ENCODE assay signal across 8 cellular contexts in the genomic region with DNA sequence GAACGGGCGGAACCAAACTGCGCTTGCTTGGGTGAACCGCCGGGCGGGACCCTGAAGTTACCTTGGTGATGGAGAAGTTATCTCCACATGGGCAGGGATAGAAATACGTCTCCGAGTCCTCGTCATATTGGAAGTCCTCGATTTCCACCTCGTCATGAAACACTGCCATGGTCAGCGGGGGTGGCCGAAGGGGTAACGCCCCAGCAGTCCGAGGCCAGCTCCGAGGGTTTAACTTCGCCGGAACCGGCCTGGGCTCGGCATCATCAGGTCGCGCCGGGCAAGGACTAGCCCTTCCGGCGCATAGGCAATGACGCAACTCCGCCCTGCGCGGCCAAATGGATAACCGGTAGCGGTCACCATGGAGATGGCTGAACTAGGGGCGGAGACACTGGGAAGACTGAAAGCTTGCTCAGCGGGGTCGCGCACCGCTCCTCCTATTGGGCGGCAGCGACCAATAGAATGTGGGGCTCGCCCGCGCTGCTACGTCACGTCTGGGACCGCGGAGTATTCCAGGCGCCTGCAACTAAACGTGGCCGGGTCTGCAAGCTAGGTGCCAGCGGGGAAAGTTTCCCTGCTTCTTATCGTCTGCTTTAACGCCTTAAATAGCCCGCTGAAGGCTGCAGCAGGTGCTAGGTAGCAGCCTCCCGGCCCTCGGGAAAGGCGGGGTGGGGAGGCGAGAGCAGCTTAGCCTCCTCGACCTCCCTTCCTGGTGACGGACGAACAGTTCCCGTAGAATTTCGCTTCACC. TPM values are rescaled to one million over a fixed set of nuclear protein-coding genes. Genes with fewer than 3 reads are reported as not detected.
DNase-seq lines count a peak whose midpoint lies in the region; ATAC-seq and TF ChIP-seq lines count a peak whose summit lies in the region.

A gene (minus strand): TSS at position 236 of the 747 bp plus-strand sequence. CDS start 67 bp downstream, at position 169.
A gene with protein sequence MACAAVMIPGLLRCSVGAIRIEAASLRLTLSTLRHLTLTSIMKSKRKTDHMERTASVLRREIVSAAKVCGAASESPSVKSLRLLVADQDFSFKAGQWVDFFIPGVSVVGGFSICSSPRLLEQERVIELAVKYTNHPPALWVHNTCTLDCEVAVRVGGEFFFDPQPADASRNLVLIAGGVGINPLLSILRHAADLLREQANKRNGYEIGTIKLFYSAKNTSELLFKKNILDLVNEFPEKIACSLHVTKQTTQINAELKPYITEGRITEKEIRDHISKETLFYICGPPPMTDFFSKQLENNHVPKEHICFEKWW (plus strand): TSS at position 505 of the 747 bp plus-strand sequence. CDS start 5,741 bp downstream, outside the sequence.

- H3K27ac ChIP-seq in SU-DHL-6 (ENCODE audit: low read depth, low read length) (no peak within 1 kb of the TSS), ovary (peak within 1 kb of the TSS; percentile 59 to 78), thyroid gland (peak within 1 kb of the TSS; percentile 67 to 91 (median 87))

- TF ChIP-seq POLR2A in ovary (IDR thresholded peaks at IDR 0.05) (peak; percentile 68), thyroid gland (IDR thresholded peaks at IDR 0.05) (peak in 1 of 2 donors; percentile 85)

- peak within 1 kb of the TSS; percentile 72 for H2AFZ ChIP-seq in SU-DHL-6 (ENCODE audit: low read depth, low read length, severe bottlenecking)

- no peak for TF ChIP-seq EP300 in ovary (IDR thresholded peaks at IDR 0.05)

- WGBS in ovary, 3 donors: 0 to 1% (median 0%) methylated on average over 61 of the region's 61 CpGs
- WGBS in thyroid gland, 2 donors: 0 to 2% methylated on average over 7 to 28 of the region's 61 CpGs

- H3K9ac ChIP-seq in SU-DHL-6 (ENCODE audit: low read length): peak within 1 kb of the TSS; percentile 69

- no peaks in the 10 kb centered on the region for H3K9me3 Mint-ChIP-seq in activated naive CD8-positive, alpha-beta T cell treated with anti-CD3 and anti-CD28 coated beads, Interleukin-2, amount 10 ng/mL, durations not matched to agents 7 days and 5 days

- H3K9me2 ChIP-seq in SU-DHL-6 (replicated peaks; ENCODE audit: insufficient read depth, low read length): no peaks in the 10 kb centered on the region

- peak; percentile 13 for TF ChIP-seq CTCF in GM12864 (IDR thresholded peaks at IDR 0.05; ENCODE audit: low read depth, low read length, missing control alignments)
- TF ChIP-seq CTCF in SU-DHL-6 (IDR thresholded peaks at IDR 0.05; ENCODE audit: insufficient read depth, low read length, poor library complexity, severe bottlenecking): no peak
- peak in 2 of 3 donors; percentile 35 to 43 for TF ChIP-seq CTCF in ovary (IDR thresholded peaks at IDR 0.05)
- peak in 3 of 6 experiments; percentile 25 to 38 (median 34) for TF ChIP-seq CTCF in thyroid gland (IDR thresholded peaks at IDR 0.05)

- H3K36me3 ChIP-seq in SU-DHL-6 (ENCODE audit: low read length) (peaks cover 4% of the 10 kb centered on the region; the same call in 1 of the 2 replicates), ovary (no peaks in the 10 kb centered on the region), thyroid gland (peaks cover 6 to 7% of the 10 kb centered on the region in 2 donors)

- no peaks in the 10 kb centered on the region for H3K9me3 ChIP-seq in SU-DHL-6 (ENCODE audit: insufficient read depth, low read length)
- H3K9me3 ChIP-seq in ovary: no peaks in the 10 kb centered on the region
- H3K9me3 ChIP-seq in thyroid gland: no peaks in the 10 kb centered on the region

- H3K79me2 ChIP-seq in SU-DHL-6 (ENCODE audit: insufficient read depth, low read length): peaks cover 58% of the 10 kb centered on the region

- H3K4me3 ChIP-seq in GM12864 (ENCODE audit: low read depth, low read length) (peak within 1 kb of the TSS; percentile 94), SU-DHL-6 (ENCODE audit: insufficient read depth, low read length, poor library complexity, severe bottlenecking) (peak within 1 kb of the TSS; percentile 75), ovary (peak within 1 kb of the TSS; percentile 73), thyroid gland (replicated peaks in 1 of 3) (peak within 1 kb of the TSS; percentile 77 to 86 (median 78))

- POLR2A ChIA-PET in activated naive CD8-positive, alpha-beta T cell treated with anti-CD3 and anti-CD28 coated beads, Interleukin-2, amount 10 ng/mL, durations not matched to agents 7 days and 5 days (lab: Charles Lee): interaction anchor here (0.8 to 2.8 kb wide), 12 partner anchors 12 to 247 kb away, joined by 3 to 20 read pairs (median 5); no protein-coding TSS in a partner anchor

- ATAC-seq in HG02678 (IDR thresholded peaks at IDR 0.05; ENCODE audit: unreplicated experiment): peak; percentile 99
- ATAC-seq in activated naive CD8-positive, alpha-beta T cell treated with anti-CD3 and anti-CD28 coated beads, Interleukin-2, amount 10 ng/mL, durations not matched to agents 7 days and 5 days (ENCODE audit: low read depth): peak; percentile 96
- peak; percentile 99 for ATAC-seq in Right ventricle myocardium inferior

- peaks cover 6% of the 10 kb centered on the region; the same call in 1 of the 2 replicates for H3F3A ChIP-seq in SU-DHL-6 (ENCODE audit: insufficient read depth)

- no peaks in the 10 kb centered on the region for H4K20me1 ChIP-seq in SU-DHL-6 (ENCODE audit: low read depth, low read length)

- H3K27ac Mint-ChIP-seq in activated naive CD8-positive, alpha-beta T cell treated with anti-CD3 and anti-CD28 coated beads, Interleukin-2, amount 10 ng/mL, durations not matched to agents 7 days and 5 days: peak within 1 kb of the TSS; percentile 96

- peaks cover 27% of the 10 kb centered on the region for H3K4me1 Mint-ChIP-seq in activated naive CD8-positive, alpha-beta T cell treated with anti-CD3 and anti-CD28 coated beads, Interleukin-2, amount 10 ng/mL, durations not matched to agents 7 days and 5 days

- H3K4me2 ChIP-seq in SU-DHL-6 (ENCODE audit: low read depth, low read length, poor library complexity, severe bottlenecking): peak within 1 kb of the TSS; percentile 85

- peak within 1 kb of the TSS; percentile 97 for H3K4me3 Mint-ChIP-seq in activated naive CD8-positive, alpha-beta T cell treated with anti-CD3 and anti-CD28 coated beads, Interleukin-2, amount 10 ng/mL, durations not matched to agents 7 days and 5 days

- peaks cover 4% of the 10 kb centered on the region for H3K36me3 Mint-ChIP-seq in activated naive CD8-positive, alpha-beta T cell treated with anti-CD3 and anti-CD28 coated beads, Interleukin-2, amount 10 ng/mL, durations not matched to agents 7 days and 5 days

- no peaks in the 10 kb centered on the region for H3K27me3 ChIP-seq in SU-DHL-6 (ENCODE audit: low read length)
- no peaks in the 10 kb centered on the region for H3K27me3 ChIP-seq in ovary
- H3K27me3 ChIP-seq in thyroid gland: no peaks in the 10 kb centered on the region

- H3K27me3 Mint-ChIP-seq in activated naive CD8-positive, alpha-beta T cell treated with anti-CD3 and anti-CD28 coated beads, Interleukin-2, amount 10 ng/mL, durations not matched to agents 7 days and 5 days: no peaks in the 10 kb centered on the region

- DNase-seq in GM12864 (ENCODE audit: low read depth): peak; percentile 98
- DNase-seq in NCI-H128 (lab: John Stamatoyannopoulos, UW; ENCODE audit: unreplicated experiment): peak; percentile 95
- peak; percentile 99 for DNase-seq in activated naive CD8-positive, alpha-beta T cell treated with anti-CD3 and anti-CD28 coated beads, Interleukin-2, amount 10 ng/mL, durations not matched to agents 7 days and 5 days
- DNase-seq in Right ventricle myocardium inferior (ENCODE audit: missing footprints): peak; percentile 100
- peak; percentile 100 for DNase-seq in ovary
- DNase-seq in thyroid gland: peak; percentile 100

- intact Hi-C loops in Right ventricle myocardium inferior (cut with DNase I) (no loop called here), ovary (cut with DNase I) (loop anchor here in 2 of 4 donors (5.0 kb wide), 2 partner anchors 252 to 1477 kb away; a partner anchor contains a TSS), thyroid gland (cut with DNase I) (loop anchor here (5.0 kb wide), 1 partner anchor 287 kb away; no protein-coding TSS in a partner anchor)

- H3K4me1 ChIP-seq in ovary (ENCODE audit: insufficient read depth): peaks cover 3% of the 10 kb centered on the region
- H3K4me1 ChIP-seq in thyroid gland: peaks cover 16 to 21% of the 10 kb centered on the region in 2 donors

RNA-seq across cellular contexts. Expression of the first gene that starts in this region (rescaled TPM):
- 10 to 100 TPM; 12.1 to 14.9 TPM for total RNA-seq in activated naive CD8-positive, alpha-beta T cell treated with anti-CD3 and anti-CD28 coated beads, Interleukin-2, amount 10 ng/mL, durations not matched to agents 7 days and 5 days
- total RNA-seq in Right ventricle myocardium inferior (20.5 TPM), ovary (10 to 100 TPM; 10.8 to 28.3 (median 15.5) TPM), thyroid gland (10 to 100 TPM; 18.4 to 27.1 (median 19.6) TPM)
- polyA plus RNA-seq in ovary: 10 to 100 TPM in 1 of 2 donors, 1 to 10 TPM in 1; 7.4 to 12.4 TPM

RNA-seq across cellular contexts. Expression of the second gene that starts in this region (rescaled TPM):
- 10 to 100 TPM; 76.8 to 77.1 TPM for total RNA-seq in activated naive CD8-positive, alpha-beta T cell treated with anti-CD3 and anti-CD28 coated beads, Interleukin-2, amount 10 ng/mL, durations not matched to agents 7 days and 5 days
- total RNA-seq in Right ventricle myocardium inferior (17.2 TPM), ovary (10 to 100 TPM in 6 of 7 donors, 1 to 10 TPM in 1; 7.9 to 16.3 (median 12.4) TPM), thyroid gland (10 to 100 TPM; 22.3 to 34.0 (median 27.4) TPM)
- 1 to 10 TPM; 4.0 to 8.9 TPM for polyA plus RNA-seq in ovary
